8 cellular contexts compared by ENCODE assay signal in the genomic region with DNA sequence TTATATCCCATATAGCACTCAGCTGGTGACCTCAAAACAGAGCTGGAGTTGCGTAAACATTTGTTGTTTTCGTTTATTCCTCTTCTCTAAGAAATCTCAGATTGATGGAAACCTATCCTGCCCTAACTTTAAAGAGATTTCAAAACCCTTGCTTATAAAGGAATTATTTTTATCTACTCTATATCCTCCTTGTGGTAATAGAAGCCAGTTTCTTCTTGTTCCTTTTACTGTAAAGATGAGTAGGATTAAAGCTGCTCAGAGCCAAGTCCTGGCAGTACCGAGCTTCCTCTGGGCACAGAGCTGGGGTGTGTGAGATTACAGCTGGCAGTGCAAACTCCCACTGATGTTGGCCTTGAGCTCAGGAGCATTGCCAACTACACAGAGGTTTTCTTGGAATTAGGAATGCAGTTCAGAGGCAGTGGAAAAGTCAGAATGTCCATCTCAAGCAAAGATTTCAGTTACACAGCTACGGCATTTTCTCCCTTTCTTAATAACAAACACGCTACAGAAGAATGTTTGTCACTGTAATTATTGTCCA. TPM values are rescaled to one million over a fixed set of nuclear protein-coding genes. Genes with fewer than 3 reads are reported as not detected.
A peak's percentile ranks its signal among the peaks of the same experiment; 100 is the strongest.
DNase-seq lines count a peak whose midpoint lies in the region; ATAC-seq and TF ChIP-seq lines count a peak whose summit lies in the region.

No MANE protein-coding gene starts in this region.

- H3K9me3 Mint-ChIP-seq in activated CD8-positive, alpha-beta T cell treated with anti-CD3 and anti-CD28 coated beads for 36 hours: no peaks in the 10 kb centered on the region

- peak overlapping the region; percentile 98 for H3K4me3 Mint-ChIP-seq in activated CD8-positive, alpha-beta T cell treated with anti-CD3 and anti-CD28 coated beads for 36 hours

- CTCF ChIA-PET in activated CD8-positive, alpha-beta T cell treated with anti-CD3 and anti-CD28 coated beads for 36 hours (lab: Charles Lee): interaction anchor here (0.8 to 2.1 kb wide), 7 partner anchors 12 to 153 kb away, joined by 3 to 11 read pairs (median 5); partner anchors contain the start of gene NT5C

- H3K27me3 ChIP-seq in left ventricle myocardium inferior (ENCODE audit: low read depth) (no peaks in the 10 kb centered on the region), spleen (replicated peaks in 1 of 7) (no peaks in the 10 kb centered on the region)

- no peak for TF ChIP-seq POLR2A in spleen (IDR thresholded peaks at IDR 0.05)

- no peak for ATAC-seq in activated CD8-positive, alpha-beta T cell treated with anti-CD3 and anti-CD28 coated beads for 36 hours

- H3K4me1 Mint-ChIP-seq in activated CD8-positive, alpha-beta T cell treated with anti-CD3 and anti-CD28 coated beads for 36 hours (ENCODE audit: low read depth): peaks cover 40% of the 10 kb centered on the region

- peak overlapping the region; percentile 100 for H3K27ac ChIP-seq in left ventricle myocardium inferior (replicated peaks)
- H3K27ac ChIP-seq in spleen: peak overlapping the region in 7 of 8 donors; percentile 3 to 98 (median 96)

- H3K36me3 Mint-ChIP-seq in activated CD8-positive, alpha-beta T cell treated with anti-CD3 and anti-CD28 coated beads for 36 hours (ENCODE audit: low read depth): peaks cover 10% of the 10 kb centered on the region

- no peak for TF ChIP-seq CTCF in activated CD8-positive, alpha-beta T cell treated with anti-CD3 and anti-CD28 coated beads for 36 hours (IDR thresholded peaks at IDR 0.05)
- TF ChIP-seq CTCF in left ventricle myocardium inferior (IDR thresholded peaks at IDR 0.05; ENCODE audit: borderline replicate concordance): no peak
- no peak for TF ChIP-seq CTCF in spleen (IDR thresholded peaks at IDR 0.05 in 8 of 11, conservative IDR thresholded peaks at IDR 0.05 in 3 of 11)

- H3K4me1 ChIP-seq in left ventricle myocardium inferior: peaks cover 48% of the 10 kb centered on the region
- peaks cover 6 to 57% (median 33%) of the 10 kb centered on the region in 6 donors for H3K4me1 ChIP-seq in spleen

- H3K4me3 ChIP-seq in left ventricle myocardium inferior: peak overlapping the region; percentile 99
- H3K4me3 ChIP-seq in spleen: peak overlapping the region in 7 of 8 donors; percentile 74 to 98 (median 92)

- POLR2A ChIA-PET in activated CD8-positive, alpha-beta T cell treated with anti-CD3 and anti-CD28 coated beads for 36 hours (lab: Charles Lee): interaction anchor here (0.6 to 1.6 kb wide), 6 partner anchors 8 to 487 kb away, joined by 3 to 9 read pairs (median 4); partner anchors contain the start of gene ARMC7

- H3K27ac Mint-ChIP-seq in activated CD8-positive, alpha-beta T cell treated with anti-CD3 and anti-CD28 coated beads for 36 hours: no peak overlapping the region

- DNase-seq in DMS 273 (lab: John Stamatoyannopoulos, UW; ENCODE audit: unreplicated experiment): peak; percentile 29
- DNase-seq in DMS 273 treated with DMSO at 0.1 percent for 48 hours (lab: John Stamatoyannopoulos, UW): no peak
- DNase-seq in activated CD8-positive, alpha-beta T cell treated with anti-CD3 and anti-CD28 coated beads for 36 hours: no peak
- no peak for DNase-seq in left ventricle myocardium inferior
- DNase-seq in spleen: no peak
- DNase-seq in NCI-H510A (lab: John Stamatoyannopoulos, UW): no peak
- no peak for DNase-seq in NCI-H1930 (lab: John Stamatoyannopoulos, UW)
- no peak for DNase-seq in NCI-H2029 (lab: John Stamatoyannopoulos, UW)

- intact Hi-C loops in activated CD8-positive, alpha-beta T cell treated with anti-CD3 and anti-CD28 coated beads for 36 hours (cut with micrococcal nuclease): no loop called here
- intact Hi-C loops in left ventricle myocardium inferior (cut with micrococcal nuclease): no loop called here
- intact Hi-C loops in spleen (cut with DNase I; ENCODE audit: low total_unique reads): no loop called here

- H3K27me3 Mint-ChIP-seq in activated CD8-positive, alpha-beta T cell treated with anti-CD3 and anti-CD28 coated beads for 36 hours: no peaks in the 10 kb centered on the region

- no peaks in the 10 kb centered on the region for H3K9me3 ChIP-seq in left ventricle myocardium inferior (replicated peaks)
- no peaks in the 10 kb centered on the region for H3K9me3 ChIP-seq in spleen

- 47 to 64% (median 57%) methylated on average over 5 of the region's 5 CpGs for WGBS in spleen, 5 donors

- peaks cover 28% of the 10 kb centered on the region for H3K36me3 ChIP-seq in left ventricle myocardium inferior
- H3K36me3 ChIP-seq in spleen: peaks cover 0 to 43% (median 19%) of the 10 kb centered on the region in 6 donors

RNA-seq across cellular contexts. Expression of gene KCTD2, which starts 1.4 kb away (rescaled TPM):
- 10 to 100 TPM; 10.5 to 11.4 TPM for total RNA-seq in activated CD8-positive, alpha-beta T cell treated with anti-CD3 and anti-CD28 coated beads for 36 hours
- 23.1 TPM for total RNA-seq in left ventricle myocardium inferior
- 10 to 100 TPM; 23.0 to 28.4 (median 25.5) TPM for total RNA-seq in spleen
- 10 to 100 TPM; 11.0 to 27.2 (median 11.9) TPM for polyA plus RNA-seq in spleen

RNA-seq across cellular contexts. Expression of gene ATP5PD, which starts 1.7 kb away (rescaled TPM):
- 100 to 1,000 TPM; 177 to 183 TPM for total RNA-seq in activated CD8-positive, alpha-beta T cell treated with anti-CD3 and anti-CD28 coated beads for 36 hours
- total RNA-seq in left ventricle myocardium inferior: 809 TPM
- total RNA-seq in spleen: 100 to 1,000 TPM; 124 to 164 (median 137) TPM
- polyA plus RNA-seq in spleen: 100 to 1,000 TPM; 257 to 312 (median 270) TPM

RNA-seq across cellular contexts. Expression of gene MRPL58, which starts 36.0 kb away (rescaled TPM):
- 10 to 100 TPM; 53.6 to 62.4 TPM for total RNA-seq in activated CD8-positive, alpha-beta T cell treated with anti-CD3 and anti-CD28 coated beads for 36 hours
- total RNA-seq in left ventricle myocardium inferior: 50.6 TPM
- 10 to 100 TPM; 16.5 to 60.7 (median 20.5) TPM for total RNA-seq in spleen
- 10 to 100 TPM; 33.1 to 43.3 (median 41.6) TPM for polyA plus RNA-seq in spleen

RNA-seq across cellular contexts. Expression of gene SLC16A5, which starts 39.3 kb away (rescaled TPM):
- total RNA-seq in activated CD8-positive, alpha-beta T cell treated with anti-CD3 and anti-CD28 coated beads for 36 hours: 1 to 10 TPM; 2.0 to 2.8 TPM
- total RNA-seq in left ventricle myocardium inferior: 8.4 TPM
- total RNA-seq in spleen: 10 to 100 TPM in 6 of 7 donors, 1 to 10 TPM in 1; 9.3 to 31.0 (median 14.9) TPM
- 1 to 10 TPM; 3.1 to 6.4 (median 4.7) TPM for polyA plus RNA-seq in spleen
